Comparison of ENCODE assay signal across 1 cellular context in the genomic region with DNA sequence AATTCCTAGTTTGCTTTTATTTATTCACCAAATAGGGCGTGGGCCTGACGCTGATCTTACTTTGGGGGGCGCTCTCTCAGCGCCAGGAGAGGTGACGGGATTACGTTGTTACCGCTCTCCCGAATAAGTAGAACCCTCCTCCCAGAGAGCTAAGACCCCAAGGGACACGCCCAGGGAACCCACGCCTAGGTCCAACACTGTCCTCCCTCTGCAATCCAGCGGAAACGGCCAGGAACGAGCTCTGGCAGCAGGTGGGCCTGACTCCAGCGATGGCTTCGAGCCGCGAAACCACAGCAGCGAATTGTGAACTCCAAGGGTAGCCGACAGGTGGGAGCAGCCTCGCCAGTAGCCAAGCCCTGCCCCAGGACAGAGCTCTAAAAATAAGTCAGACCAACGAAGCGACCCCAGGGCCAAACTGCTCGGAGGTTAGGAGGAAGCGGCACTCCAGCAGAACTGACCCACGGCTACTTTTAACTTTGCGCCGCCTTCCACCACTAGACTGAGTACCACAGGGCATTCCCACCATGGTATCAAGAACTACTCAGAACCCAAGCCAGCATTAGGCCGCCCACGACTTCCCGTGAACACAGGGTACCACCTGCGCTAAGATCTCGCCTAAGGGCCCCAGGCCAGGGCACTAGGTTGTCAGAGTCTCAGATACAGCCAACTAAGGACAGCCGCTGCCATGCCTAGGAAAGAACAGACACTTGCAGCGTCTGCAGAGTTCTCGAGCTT.
TF ChIP-seq lines count a peak whose summit lies in the region.

No MANE protein-coding gene starts in this region.

TF ChIP-seq in HepG2, 621 proteins besides CTCF, POLR2A, EP300 and RAD21 (continued from another document and continues in another):
- TF ChIP-seq ZNF766 (CRISPR knock-in tag; IDR thresholded peaks at IDR 0.05; ENCODE audit: borderline replicate concordance): 0 out of 2 replicates have a peak, but pooled peaks have one; percentile 51
- TF ChIP-seq GATAD2A (CRISPR knock-in tag; IDR thresholded peaks at IDR 0.05): no peak
- peak; percentile 11 for TF ChIP-seq RBM22 (optimal IDR thresholded peaks at IDR 0.05; ENCODE audit: low read length)
- TF ChIP-seq, protein P1, sequence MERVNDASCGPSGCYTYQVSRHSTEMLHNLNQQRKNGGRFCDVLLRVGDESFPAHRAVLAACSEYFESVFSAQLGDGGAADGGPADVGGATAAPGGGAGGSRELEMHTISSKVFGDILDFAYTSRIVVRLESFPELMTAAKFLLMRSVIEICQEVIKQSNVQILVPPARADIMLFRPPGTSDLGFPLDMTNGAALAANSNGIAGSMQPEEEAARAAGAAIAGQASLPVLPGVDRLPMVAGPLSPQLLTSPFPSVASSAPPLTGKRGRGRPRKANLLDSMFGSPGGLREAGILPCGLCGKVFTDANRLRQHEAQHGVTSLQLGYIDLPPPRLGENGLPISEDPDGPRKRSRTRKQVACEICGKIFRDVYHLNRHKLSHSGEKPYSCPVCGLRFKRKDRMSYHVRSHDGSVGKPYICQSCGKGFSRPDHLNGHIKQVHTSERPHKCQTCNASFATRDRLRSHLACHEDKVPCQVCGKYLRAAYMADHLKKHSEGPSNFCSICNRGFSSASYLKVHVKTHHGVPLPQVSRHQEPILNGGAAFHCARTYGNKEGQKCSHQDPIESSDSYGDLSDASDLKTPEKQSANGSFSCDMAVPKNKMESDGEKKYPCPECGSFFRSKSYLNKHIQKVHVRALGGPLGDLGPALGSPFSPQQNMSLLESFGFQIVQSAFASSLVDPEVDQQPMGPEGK (CRISPR knock-in tag; IDR thresholded peaks at IDR 0.05): no peak
- TF ChIP-seq, protein P2, sequence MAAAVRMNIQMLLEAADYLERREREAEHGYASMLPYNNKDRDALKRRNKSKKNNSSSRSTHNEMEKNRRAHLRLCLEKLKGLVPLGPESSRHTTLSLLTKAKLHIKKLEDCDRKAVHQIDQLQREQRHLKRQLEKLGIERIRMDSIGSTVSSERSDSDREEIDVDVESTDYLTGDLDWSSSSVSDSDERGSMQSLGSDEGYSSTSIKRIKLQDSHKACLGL (CRISPR knock-in tag; IDR thresholded peaks at IDR 0.05): no peak; the same call in 1 of the 2 replicates
- TF ChIP-seq, protein P3, sequence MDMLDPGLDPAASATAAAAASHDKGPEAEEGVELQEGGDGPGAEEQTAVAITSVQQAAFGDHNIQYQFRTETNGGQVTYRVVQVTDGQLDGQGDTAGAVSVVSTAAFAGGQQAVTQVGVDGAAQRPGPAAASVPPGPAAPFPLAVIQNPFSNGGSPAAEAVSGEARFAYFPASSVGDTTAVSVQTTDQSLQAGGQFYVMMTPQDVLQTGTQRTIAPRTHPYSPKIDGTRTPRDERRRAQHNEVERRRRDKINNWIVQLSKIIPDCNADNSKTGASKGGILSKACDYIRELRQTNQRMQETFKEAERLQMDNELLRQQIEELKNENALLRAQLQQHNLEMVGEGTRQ (IDR thresholded peaks at IDR 0.05; ENCODE audit: low read depth, low read length): no peak
- TF ChIP-seq, protein P3 (CRISPR knock-in tag; IDR thresholded peaks at IDR 0.05; ENCODE audit: borderline replicate concordance): no peak
- no peak; the same call in 1 of the 2 replicates for TF ChIP-seq ZNF605 (CRISPR knock-in tag; IDR thresholded peaks at IDR 0.05)
- TF ChIP-seq, protein P4, sequence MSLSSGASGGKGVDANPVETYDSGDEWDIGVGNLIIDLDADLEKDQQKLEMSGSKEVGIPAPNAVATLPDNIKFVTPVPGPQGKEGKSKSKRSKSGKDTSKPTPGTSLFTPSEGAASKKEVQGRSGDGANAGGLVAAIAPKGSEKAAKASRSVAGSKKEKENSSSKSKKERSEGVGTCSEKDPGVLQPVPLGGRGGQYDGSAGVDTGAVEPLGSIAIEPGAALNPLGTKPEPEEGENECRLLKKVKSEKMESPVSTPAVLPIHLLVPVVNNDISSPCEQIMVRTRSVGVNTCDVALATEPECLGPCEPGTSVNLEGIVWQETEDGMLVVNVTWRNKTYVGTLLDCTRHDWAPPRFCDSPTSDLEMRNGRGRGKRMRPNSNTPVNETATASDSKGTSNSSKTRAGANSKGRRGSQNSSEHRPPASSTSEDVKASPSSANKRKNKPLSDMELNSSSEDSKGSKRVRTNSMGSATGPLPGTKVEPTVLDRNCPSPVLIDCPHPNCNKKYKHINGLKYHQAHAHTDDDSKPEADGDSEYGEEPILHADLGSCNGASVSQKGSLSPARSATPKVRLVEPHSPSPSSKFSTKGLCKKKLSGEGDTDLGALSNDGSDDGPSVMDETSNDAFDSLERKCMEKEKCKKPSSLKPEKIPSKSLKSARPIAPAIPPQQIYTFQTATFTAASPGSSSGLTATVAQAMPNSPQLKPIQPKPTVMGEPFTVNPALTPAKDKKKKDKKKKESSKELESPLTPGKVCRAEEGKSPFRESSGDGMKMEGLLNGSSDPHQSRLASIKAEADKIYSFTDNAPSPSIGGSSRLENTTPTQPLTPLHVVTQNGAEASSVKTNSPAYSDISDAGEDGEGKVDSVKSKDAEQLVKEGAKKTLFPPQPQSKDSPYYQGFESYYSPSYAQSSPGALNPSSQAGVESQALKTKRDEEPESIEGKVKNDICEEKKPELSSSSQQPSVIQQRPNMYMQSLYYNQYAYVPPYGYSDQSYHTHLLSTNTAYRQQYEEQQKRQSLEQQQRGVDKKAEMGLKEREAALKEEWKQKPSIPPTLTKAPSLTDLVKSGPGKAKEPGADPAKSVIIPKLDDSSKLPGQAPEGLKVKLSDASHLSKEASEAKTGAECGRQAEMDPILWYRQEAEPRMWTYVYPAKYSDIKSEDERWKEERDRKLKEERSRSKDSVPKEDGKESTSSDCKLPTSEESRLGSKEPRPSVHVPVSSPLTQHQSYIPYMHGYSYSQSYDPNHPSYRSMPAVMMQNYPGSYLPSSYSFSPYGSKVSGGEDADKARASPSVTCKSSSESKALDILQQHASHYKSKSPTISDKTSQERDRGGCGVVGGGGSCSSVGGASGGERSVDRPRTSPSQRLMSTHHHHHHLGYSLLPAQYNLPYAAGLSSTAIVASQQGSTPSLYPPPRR (CRISPR knock-in tag; IDR thresholded peaks at IDR 0.05; ENCODE audit: borderline replicate concordance): 0 out of 2 replicates have a peak, but pooled peaks have one; percentile 8
- no peak for TF ChIP-seq ZFP1 (CRISPR knock-in tag; IDR thresholded peaks at IDR 0.05)
- TF ChIP-seq ZMYM2 (CRISPR knock-in tag; IDR thresholded peaks at IDR 0.05): no peak
- 0 out of 2 replicates have a peak, but pooled peaks have one; percentile 29 for TF ChIP-seq ZNF232 (CRISPR knock-in tag; IDR thresholded peaks at IDR 0.05; ENCODE audit: borderline replicate concordance)
- no peak for TF ChIP-seq BHLHE40 (IDR thresholded peaks at IDR 0.05; ENCODE audit: low read length)
- TF ChIP-seq MYC (CRISPR knock-in tag; IDR thresholded peaks at IDR 0.05; ENCODE audit: borderline replicate concordance): peak; percentile 20; the same call in 1 of the 2 replicates
- peak; percentile 7 for TF ChIP-seq AGO2 (optimal IDR thresholded peaks at IDR 0.05; ENCODE audit: low read depth, low read length)
- TF ChIP-seq MEIS1 (CRISPR knock-in tag; IDR thresholded peaks at IDR 0.05; ENCODE audit: borderline replicate concordance): 0 out of 2 replicates have a peak, but pooled peaks have one; percentile 25
- TF ChIP-seq ZNF230 (CRISPR knock-in tag; IDR thresholded peaks at IDR 0.05): peak; percentile 18; the same call in 1 of the 2 replicates
- 0 out of 2 replicates have a peak, but pooled peaks have one; percentile 5 for TF ChIP-seq ZNF629 (CRISPR knock-in tag; conservative IDR thresholded peaks at IDR 0.05)
- TF ChIP-seq, protein P5, sequence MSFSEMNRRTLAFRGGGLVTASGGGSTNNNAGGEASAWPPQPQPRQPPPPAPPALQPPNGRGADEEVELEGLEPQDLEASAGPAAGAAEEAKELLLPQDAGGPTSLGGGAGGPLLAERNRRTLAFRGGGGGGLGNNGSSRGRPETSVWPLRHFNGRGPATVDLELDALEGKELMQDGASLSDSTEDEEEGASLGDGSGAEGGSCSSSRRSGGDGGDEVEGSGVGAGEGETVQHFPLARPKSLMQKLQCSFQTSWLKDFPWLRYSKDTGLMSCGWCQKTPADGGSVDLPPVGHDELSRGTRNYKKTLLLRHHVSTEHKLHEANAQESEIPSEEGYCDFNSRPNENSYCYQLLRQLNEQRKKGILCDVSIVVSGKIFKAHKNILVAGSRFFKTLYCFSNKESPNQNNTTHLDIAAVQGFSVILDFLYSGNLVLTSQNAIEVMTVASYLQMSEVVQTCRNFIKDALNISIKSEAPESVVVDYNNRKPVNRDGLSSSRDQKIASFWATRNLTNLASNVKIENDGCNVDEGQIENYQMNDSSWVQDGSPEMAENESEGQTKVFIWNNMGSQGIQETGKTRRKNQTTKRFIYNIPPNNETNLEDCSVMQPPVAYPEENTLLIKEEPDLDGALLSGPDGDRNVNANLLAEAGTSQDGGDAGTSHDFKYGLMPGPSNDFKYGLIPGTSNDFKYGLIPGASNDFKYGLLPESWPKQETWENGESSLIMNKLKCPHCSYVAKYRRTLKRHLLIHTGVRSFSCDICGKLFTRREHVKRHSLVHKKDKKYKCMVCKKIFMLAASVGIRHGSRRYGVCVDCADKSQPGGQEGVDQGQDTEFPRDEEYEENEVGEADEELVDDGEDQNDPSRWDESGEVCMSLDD (CRISPR knock-in tag; IDR thresholded peaks at IDR 0.05; ENCODE audit: borderline replicate concordance): peak; percentile 53; the same call in 1 of the 2 replicates
- TF ChIP-seq BRCA1 (CRISPR knock-in tag; IDR thresholded peaks at IDR 0.05): peak; percentile 29; the same call in 1 of the 2 replicates
- TF ChIP-seq, protein P6, sequence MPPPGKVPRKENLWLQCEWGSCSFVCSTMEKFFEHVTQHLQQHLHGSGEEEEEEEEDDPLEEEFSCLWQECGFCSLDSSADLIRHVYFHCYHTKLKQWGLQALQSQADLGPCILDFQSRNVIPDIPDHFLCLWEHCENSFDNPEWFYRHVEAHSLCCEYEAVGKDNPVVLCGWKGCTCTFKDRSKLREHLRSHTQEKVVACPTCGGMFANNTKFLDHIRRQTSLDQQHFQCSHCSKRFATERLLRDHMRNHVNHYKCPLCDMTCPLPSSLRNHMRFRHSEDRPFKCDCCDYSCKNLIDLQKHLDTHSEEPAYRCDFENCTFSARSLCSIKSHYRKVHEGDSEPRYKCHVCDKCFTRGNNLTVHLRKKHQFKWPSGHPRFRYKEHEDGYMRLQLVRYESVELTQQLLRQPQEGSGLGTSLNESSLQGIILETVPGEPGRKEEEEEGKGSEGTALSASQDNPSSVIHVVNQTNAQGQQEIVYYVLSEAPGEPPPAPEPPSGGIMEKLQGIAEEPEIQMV (CRISPR knock-in tag; IDR thresholded peaks at IDR 0.05; ENCODE audit: low read depth): peak; percentile 50; the same call in 1 of the 2 replicates
- TF ChIP-seq ZNF367 (CRISPR knock-in tag; IDR thresholded peaks at IDR 0.05; ENCODE audit: borderline replicate concordance): peak; percentile 34; the same call in 1 of the 2 replicates
- no peak for TF ChIP-seq ZNF484 (CRISPR knock-in tag; IDR thresholded peaks at IDR 0.05; ENCODE audit: borderline replicate concordance, low read depth)
- no peak for TF ChIP-seq KLF9 (CRISPR knock-in tag; IDR thresholded peaks at IDR 0.05; ENCODE audit: low read depth)
- TF ChIP-seq ZNF549 (CRISPR knock-in tag; IDR thresholded peaks at IDR 0.05): no peak
- TF ChIP-seq SKI (IDR thresholded peaks at IDR 0.05; ENCODE audit: partially characterized antibody): no peak
- 0 out of 2 replicates have a peak, but pooled peaks have one; percentile 14 for TF ChIP-seq NKX3-1 (CRISPR knock-in tag; IDR thresholded peaks at IDR 0.05)
- TF ChIP-seq ZNF720 (CRISPR knock-in tag; IDR thresholded peaks at IDR 0.05): no peak
- 0 out of 2 replicates have a peak, but pooled peaks have one; percentile 33 for TF ChIP-seq ZNF598 (CRISPR knock-in tag; IDR thresholded peaks at IDR 0.05; ENCODE audit: borderline replicate concordance)
- TF ChIP-seq, protein P7, sequence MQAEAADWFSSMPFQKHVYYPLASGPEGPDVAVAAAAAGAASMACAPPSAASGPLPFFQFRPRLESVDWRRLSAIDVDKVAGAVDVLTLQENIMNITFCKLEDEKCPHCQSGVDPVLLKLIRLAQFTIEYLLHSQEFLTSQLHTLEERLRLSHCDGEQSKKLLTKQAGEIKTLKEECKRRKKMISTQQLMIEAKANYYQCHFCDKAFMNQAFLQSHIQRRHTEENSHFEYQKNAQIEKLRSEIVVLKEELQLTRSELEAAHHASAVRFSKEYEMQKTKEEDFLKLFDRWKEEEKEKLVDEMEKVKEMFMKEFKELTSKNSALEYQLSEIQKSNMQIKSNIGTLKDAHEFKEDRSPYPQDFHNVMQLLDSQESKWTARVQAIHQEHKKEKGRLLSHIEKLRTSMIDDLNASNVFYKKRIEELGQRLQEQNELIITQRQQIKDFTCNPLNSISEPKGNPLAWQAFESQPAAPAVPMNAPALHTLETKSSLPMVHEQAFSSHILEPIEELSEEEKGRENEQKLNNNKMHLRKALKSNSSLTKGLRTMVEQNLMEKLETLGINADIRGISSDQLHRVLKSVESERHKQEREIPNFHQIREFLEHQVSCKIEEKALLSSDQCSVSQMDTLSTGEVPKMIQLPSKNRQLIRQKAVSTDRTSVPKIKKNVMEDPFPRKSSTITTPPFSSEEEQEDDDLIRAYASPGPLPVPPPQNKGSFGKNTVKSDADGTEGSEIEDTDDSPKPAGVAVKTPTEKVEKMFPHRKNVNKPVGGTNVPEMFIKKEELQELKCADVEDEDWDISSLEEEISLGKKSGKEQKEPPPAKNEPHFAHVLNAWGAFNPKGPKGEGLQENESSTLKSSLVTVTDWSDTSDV (CRISPR knock-in tag; IDR thresholded peaks at IDR 0.05): no peak
- 0 out of 2 replicates have a peak, but pooled peaks have one; percentile 75 for TF ChIP-seq REXO4 (CRISPR knock-in tag; IDR thresholded peaks at IDR 0.05; ENCODE audit: borderline replicate concordance)
- no peak for TF ChIP-seq SMYD3 (CRISPR knock-in tag; IDR thresholded peaks at IDR 0.05)
- TF ChIP-seq, protein P8, sequence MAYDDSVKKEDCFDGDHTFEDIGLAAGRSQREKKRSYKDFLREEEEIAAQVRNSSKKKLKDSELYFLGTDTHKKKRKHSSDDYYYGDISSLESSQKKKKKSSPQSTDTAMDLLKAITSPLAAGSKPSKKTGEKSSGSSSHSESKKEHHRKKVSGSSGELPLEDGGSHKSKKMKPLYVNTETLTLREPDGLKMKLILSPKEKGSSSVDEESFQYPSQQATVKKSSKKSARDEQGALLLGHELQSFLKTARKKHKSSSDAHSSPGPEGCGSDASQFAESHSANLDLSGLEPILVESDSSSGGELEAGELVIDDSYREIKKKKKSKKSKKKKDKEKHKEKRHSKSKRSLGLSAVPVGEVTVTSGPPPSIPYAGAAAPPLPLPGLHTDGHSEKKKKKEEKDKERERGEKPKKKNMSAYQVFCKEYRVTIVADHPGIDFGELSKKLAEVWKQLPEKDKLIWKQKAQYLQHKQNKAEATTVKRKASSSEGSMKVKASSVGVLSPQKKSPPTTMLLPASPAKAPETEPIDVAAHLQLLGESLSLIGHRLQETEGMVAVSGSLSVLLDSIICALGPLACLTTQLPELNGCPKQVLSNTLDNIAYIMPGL (CRISPR knock-in tag; IDR thresholded peaks at IDR 0.05; ENCODE audit: borderline replicate concordance in 1 of 2, low read depth in 1 of 2): peak in 1 of 2 experiments; percentile 11; a peak in 2 of 4 replicates
- no peak for TF ChIP-seq FLYWCH1 (CRISPR knock-in tag; IDR thresholded peaks at IDR 0.05)
- peak; percentile 33; the same call in 1 of the 2 replicates for TF ChIP-seq YEATS4 (CRISPR knock-in tag; IDR thresholded peaks at IDR 0.05; ENCODE audit: borderline replicate concordance)
